In the genomic region with DNA sequence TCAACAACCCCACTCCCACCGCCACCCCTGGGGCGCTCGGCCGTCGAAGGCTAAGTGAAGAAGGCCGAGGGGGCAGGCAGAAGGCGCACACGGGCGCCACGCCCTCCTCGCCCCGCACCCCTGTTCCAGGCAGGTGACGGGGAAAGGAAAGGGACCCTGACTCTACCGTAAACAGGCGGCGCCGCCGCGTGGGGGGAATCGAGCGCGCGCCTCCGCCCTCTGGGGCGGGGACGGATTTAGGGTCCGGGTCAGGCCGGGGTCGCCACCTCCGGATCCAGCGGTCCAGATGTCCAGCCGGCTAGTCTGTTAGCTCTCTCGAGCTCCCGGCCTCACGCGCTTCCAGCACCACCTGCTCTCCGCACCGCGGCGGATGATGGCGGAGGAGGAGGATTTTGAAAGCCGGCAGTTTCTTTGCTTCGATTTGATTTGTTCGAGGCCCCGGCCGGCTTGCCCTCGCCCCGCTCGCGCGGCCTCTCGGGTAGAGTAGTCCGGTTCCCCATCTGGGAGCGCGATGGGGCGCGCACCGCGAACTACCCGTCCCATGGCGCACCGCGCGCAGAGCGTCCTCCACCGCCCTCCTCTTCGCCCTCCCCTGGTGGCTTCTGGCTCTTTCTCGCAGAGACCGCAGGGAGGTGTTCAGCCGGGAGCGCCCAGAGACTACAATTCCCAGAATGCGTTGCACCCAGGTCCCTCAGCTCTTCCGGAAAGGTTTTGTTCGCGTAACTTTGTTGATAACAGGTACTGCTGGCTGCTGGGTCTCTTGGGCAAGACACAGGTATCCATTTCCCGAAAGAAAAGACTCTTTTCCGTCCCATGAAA, we compare ENCODE assay signal across 8 cellular contexts. TPM values are rescaled to one million over a fixed set of nuclear protein-coding genes. Genes with fewer than 3 reads are reported as not detected.
DNase-seq lines count a peak whose midpoint lies in the region; TF ChIP-seq lines count a peak whose summit lies in the region.

A gene with protein sequence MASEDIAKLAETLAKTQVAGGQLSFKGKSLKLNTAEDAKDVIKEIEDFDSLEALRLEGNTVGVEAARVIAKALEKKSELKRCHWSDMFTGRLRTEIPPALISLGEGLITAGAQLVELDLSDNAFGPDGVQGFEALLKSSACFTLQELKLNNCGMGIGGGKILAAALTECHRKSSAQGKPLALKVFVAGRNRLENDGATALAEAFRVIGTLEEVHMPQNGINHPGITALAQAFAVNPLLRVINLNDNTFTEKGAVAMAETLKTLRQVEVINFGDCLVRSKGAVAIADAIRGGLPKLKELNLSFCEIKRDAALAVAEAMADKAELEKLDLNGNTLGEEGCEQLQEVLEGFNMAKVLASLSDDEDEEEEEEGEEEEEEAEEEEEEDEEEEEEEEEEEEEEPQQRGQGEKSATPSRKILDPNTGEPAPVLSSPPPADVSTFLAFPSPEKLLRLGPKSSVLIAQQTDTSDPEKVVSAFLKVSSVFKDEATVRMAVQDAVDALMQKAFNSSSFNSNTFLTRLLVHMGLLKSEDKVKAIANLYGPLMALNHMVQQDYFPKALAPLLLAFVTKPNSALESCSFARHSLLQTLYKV (minus strand): TSS at position 368 of the 819 bp plus-strand sequence. CDS start 5,143 bp downstream, outside the sequence.

- H3K9me3 ChIP-seq in neuron (ENCODE audit: low read length) (no peaks in the 10 kb centered on the region), subcutaneous abdominal adipose tissue (ENCODE audit: control insufficient read depth in 5 of 5, low read length in 5 of 5) (no peaks in the 10 kb centered on the region)

- H3K9ac ChIP-seq in subcutaneous abdominal adipose tissue (ENCODE audit: low read length in 5 of 5) = peak within 1 kb of the TSS; percentile 86 to 94 (median 89)

- no peaks in the 10 kb centered on the region for H3K27me3 ChIP-seq in GM06990 (replicated peaks; ENCODE audit: control insufficient read depth, insufficient read depth, low read length)
- no peaks in the 10 kb centered on the region for H3K27me3 ChIP-seq in neuron (ENCODE audit: insufficient read depth, low read length)
- H3K27me3 ChIP-seq in subcutaneous abdominal adipose tissue (ENCODE audit: control insufficient read depth in 5 of 5, insufficient read depth in 4 of 5, low read length in 5 of 5) = no peaks in the 10 kb centered on the region

- H3K36me3 ChIP-seq in GM06990 (ENCODE audit: control insufficient read depth, insufficient read depth, low read length) (peaks cover 7% of the 10 kb centered on the region), neuron (ENCODE audit: insufficient read depth, low read length) (peaks cover 15% of the 10 kb centered on the region), subcutaneous abdominal adipose tissue (ENCODE audit: control insufficient read depth in 5 of 5, insufficient read depth in 5 of 5, low read length in 5 of 5) (peaks cover 3 to 6% (median 3%) of the 10 kb centered on the region in 5 donors)

- peak within 1 kb of the TSS; percentile 100 for H3K27ac Mint-ChIP-seq in activated naive CD4-positive, alpha-beta T cell treated with anti-CD3 and anti-CD28 coated beads for 36 hours

- CTCF ChIA-PET in activated naive CD4-positive, alpha-beta T cell treated with anti-CD3 and anti-CD28 coated beads for 36 hours (lab: Charles Lee) = interaction anchor here (1.2 kb wide), 1 partner anchor 15 kb away, joined by 3 read pairs; a partner anchor contains a TSS

- H3K36me3 Mint-ChIP-seq in activated naive CD4-positive, alpha-beta T cell treated with anti-CD3 and anti-CD28 coated beads for 36 hours (ENCODE audit: low read depth) = peaks cover 28% of the 10 kb centered on the region

- H3K4me3 Mint-ChIP-seq in activated naive CD4-positive, alpha-beta T cell treated with anti-CD3 and anti-CD28 coated beads for 36 hours = peak within 1 kb of the TSS; percentile 98

- H3K27me3 Mint-ChIP-seq in activated naive CD4-positive, alpha-beta T cell treated with anti-CD3 and anti-CD28 coated beads for 36 hours (ENCODE audit: low read depth) = no peaks in the 10 kb centered on the region

- peaks cover 37% of the 10 kb centered on the region for H3K4me1 Mint-ChIP-seq in activated naive CD4-positive, alpha-beta T cell treated with anti-CD3 and anti-CD28 coated beads for 36 hours (ENCODE audit: low read depth)

- DNase-seq in GM06990 (ENCODE audit: extremely low read depth, insufficient read length) (peak; percentile 100), HFF-Myc (ENCODE audit: extremely low read depth, low read depth) (peak; percentile 97), NAMALWA (ENCODE audit: low spot score) (peak; percentile 99), SK-N-DZ (ENCODE audit: low spot score) (peak; percentile 98), foreskin melanocyte (peak; percentile 98)
- peak; percentile 99 for DNase-seq in activated naive CD4-positive, alpha-beta T cell treated with anti-CD3 and anti-CD28 coated beads for 36 hours

- peak within 1 kb of the TSS; percentile 94 for H3K27ac ChIP-seq in subcutaneous abdominal adipose tissue (ENCODE audit: low read depth, low read length)

- H3K4me1 ChIP-seq in neuron (ENCODE audit: insufficient read depth, low read length) (peaks cover 20% of the 10 kb centered on the region), subcutaneous abdominal adipose tissue (ENCODE audit: control insufficient read depth in 5 of 5, insufficient read depth in 5 of 5, low read length in 5 of 5) (peaks cover 3 to 30% (median 26%) of the 10 kb centered on the region in 5 donors)

- H3K9me3 Mint-ChIP-seq in activated naive CD4-positive, alpha-beta T cell treated with anti-CD3 and anti-CD28 coated beads for 36 hours = no peaks in the 10 kb centered on the region

- TF ChIP-seq CTCF in GM06990 (IDR thresholded peaks at IDR 0.05; ENCODE audit: insufficient read depth, low read length, poor library complexity, severe bottlenecking) = no peak
- TF ChIP-seq CTCF in HFF-Myc (IDR thresholded peaks at IDR 0.05; ENCODE audit: low read depth, low read length, missing control alignments) = no peak

- intact Hi-C loops in activated naive CD4-positive, alpha-beta T cell treated with anti-CD3 and anti-CD28 coated beads for 36 hours (cut with micrococcal nuclease) = loop anchor here (1.0 to 10.0 kb wide), 16 partner anchors 15 to 1751 kb away; a partner anchor contains a TSS

- H3K4me3 ChIP-seq in GM06990 (replicated peaks; ENCODE audit: low read depth, low read length) (peak within 1 kb of the TSS; percentile 94), HFF-Myc (replicated peaks; ENCODE audit: low read depth, low read length) (peak within 1 kb of the TSS; percentile 83), neuron (ENCODE audit: low read length) (peak within 1 kb of the TSS; percentile 91), subcutaneous abdominal adipose tissue (ENCODE audit: low read depth in 1 of 5, low read length in 5 of 5) (peak within 1 kb of the TSS; percentile 80 to 93 (median 90))

- peak within 1 kb of the TSS; percentile 79 for H2AFZ ChIP-seq in neuron (ENCODE audit: low read depth, low read length)

RNA-seq across cellular contexts. Expression of the gene that starts here (rescaled TPM):
- 96.5 and 99.1 TPM in 2 replicates for polyA plus RNA-seq in SK-N-DZ (2014; cell fraction: cytosol; rRNA removed)
- 87.6 and 101 TPM in 2 replicates for polyA plus RNA-seq in SK-N-DZ (2014; cell fraction: nucleus; rRNA removed)
- 100 to 1,000 TPM; 173 to 174 TPM for total RNA-seq in activated naive CD4-positive, alpha-beta T cell treated with anti-CD3 and anti-CD28 coated beads for 36 hours

Comparison
In these comparisons a context has a peak if more than half of its experiments do, and no peak if none do; other contexts are left out.
1. Peak in every context shown above with its lines: DNase-seq, H3K4me3 ChIP-seq and H3K27ac ChIP-seq.